2 cellular contexts compared by ENCODE assay signal in genomic region chr10:48518926-48519730, GRCh38.
TF ChIP-seq lines count a peak whose summit lies in the region.

No MANE protein-coding gene starts in this region.

TF ChIP-seq in H1, 55 proteins besides CTCF, POLR2A, EP300 and RAD21 (continued from another document):
- TF ChIP-seq PHF8 (conservative IDR thresholded peaks at IDR 0.05; ENCODE audit: low read depth, low read length) (no peak), E2F6 (IDR thresholded peaks at IDR 0.05) (no peak), TEAD4 (IDR thresholded peaks at IDR 0.05; ENCODE audit: low read depth, low read length) (no peak), SAP30 (IDR thresholded peaks at IDR 0.05; ENCODE audit: insufficient read depth, insufficient replicate concordance, low read length) (no peak), SP1 (IDR thresholded peaks at IDR 0.05; ENCODE audit: low read depth, low read length) (no peak), RNF2 (IDR thresholded peaks at IDR 0.05; ENCODE audit: borderline replicate concordance, low read depth, low read length, missing control alignments, poor library complexity, severe bottlenecking) (no peak), CBX8 (IDR thresholded peaks at IDR 0.05; ENCODE audit: borderline replicate concordance, low read depth, low read length) (no peak), KDM1A (IDR thresholded peaks at IDR 0.05; ENCODE audit: borderline replicate concordance, low read length) (no peak), TAF7 (optimal IDR thresholded peaks at IDR 0.05; ENCODE audit: borderline replicate concordance, low read depth, low read length) (no peak), SIN3A (conservative IDR thresholded peaks at IDR 0.05 in 1 of 2, IDR thresholded peaks at IDR 0.05 in 1 of 2; ENCODE audit: low read depth in 1 of 2, low read length in 2 of 2) (no peak)

TF ChIP-seq in SK-N-SH treated with all-trans-retinoic acid at 6 μM for 48 hours, 23 proteins besides CTCF, POLR2A, EP300 and RAD21:
- no peak for TF ChIP-seq POU6F1 (CRISPR knock-in tag; IDR thresholded peaks at IDR 0.05; ENCODE audit: borderline replicate concordance, low read depth)
- TF ChIP-seq ZC3H10 (CRISPR knock-in tag; IDR thresholded peaks at IDR 0.05): no peak
- TF ChIP-seq RARB (CRISPR knock-in tag; IDR thresholded peaks at IDR 0.05): no peak
- TF ChIP-seq TCF4 (CRISPR knock-in tag; IDR thresholded peaks at IDR 0.05; ENCODE audit: borderline replicate concordance): no peak
- TF ChIP-seq ZFP3 (CRISPR knock-in tag; IDR thresholded peaks at IDR 0.05): no peak
